In the genomic region with DNA sequence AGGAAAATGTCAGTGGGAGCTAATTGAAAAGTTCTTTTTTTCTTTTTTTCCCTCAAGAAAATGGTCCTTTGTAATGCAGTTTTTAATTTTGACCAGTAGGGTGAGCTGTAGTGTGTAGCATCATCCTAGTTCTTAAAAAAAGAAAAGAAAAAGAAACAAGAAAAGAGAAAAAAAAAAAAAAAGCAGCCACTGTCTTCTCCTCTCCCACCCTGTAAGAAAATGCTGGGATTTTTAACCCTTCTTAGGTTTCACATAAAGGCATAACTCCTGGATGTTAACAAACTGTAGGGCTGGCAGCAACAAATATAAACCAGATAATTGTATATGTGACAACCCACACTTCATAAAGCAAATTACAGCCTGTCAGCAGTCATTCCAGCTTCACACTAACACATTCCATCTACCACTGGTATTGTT, we compare ENCODE assay signal across 2 cellular contexts.
TF ChIP-seq lines count a peak whose summit lies in the region.

No MANE protein-coding gene starts in this region.

TF ChIP-seq in HCT116, 20 proteins besides CTCF, POLR2A, EP300 and RAD21 (continued from another document):
- TF ChIP-seq, protein P1, sequence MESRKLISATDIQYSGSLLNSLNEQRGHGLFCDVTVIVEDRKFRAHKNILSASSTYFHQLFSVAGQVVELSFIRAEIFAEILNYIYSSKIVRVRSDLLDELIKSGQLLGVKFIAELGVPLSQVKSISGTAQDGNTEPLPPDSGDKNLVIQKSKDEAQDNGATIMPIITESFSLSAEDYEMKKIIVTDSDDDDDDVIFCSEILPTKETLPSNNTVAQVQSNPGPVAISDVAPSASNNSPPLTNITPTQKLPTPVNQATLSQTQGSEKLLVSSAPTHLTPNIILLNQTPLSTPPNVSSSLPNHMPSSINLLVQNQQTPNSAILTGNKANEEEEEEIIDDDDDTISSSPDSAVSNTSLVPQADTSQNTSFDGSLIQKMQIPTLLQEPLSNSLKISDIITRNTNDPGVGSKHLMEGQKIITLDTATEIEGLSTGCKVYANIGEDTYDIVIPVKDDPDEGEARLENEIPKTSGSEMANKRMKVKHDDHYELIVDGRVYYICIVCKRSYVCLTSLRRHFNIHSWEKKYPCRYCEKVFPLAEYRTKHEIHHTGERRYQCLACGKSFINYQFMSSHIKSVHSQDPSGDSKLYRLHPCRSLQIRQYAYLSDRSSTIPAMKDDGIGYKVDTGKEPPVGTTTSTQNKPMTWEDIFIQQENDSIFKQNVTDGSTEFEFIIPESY (IDR thresholded peaks at IDR 0.05; ENCODE audit: extremely low read depth, insufficient replicate concordance, low read length): no peak
- TF ChIP-seq CBX3 (IDR thresholded peaks at IDR 0.05; ENCODE audit: low read depth) (no peak), ZFX (IDR thresholded peaks at IDR 0.05) (no peak), JUND (IDR thresholded peaks at IDR 0.05) (no peak), EGR1 (IDR thresholded peaks at IDR 0.05; ENCODE audit: low read depth) (no peak), ELF1 (IDR thresholded peaks at IDR 0.05; ENCODE audit: borderline replicate concordance, low read depth) (no peak), EZH2phosphoT487 (IDR thresholded peaks at IDR 0.05; ENCODE audit: borderline replicate concordance) (no peak), ZNF274 (IDR thresholded peaks at IDR 0.05; ENCODE audit: low read depth, low read length) (no peak), EZH2 (IDR thresholded peaks at IDR 0.05) (no peak), CEBPB (IDR thresholded peaks at IDR 0.05; ENCODE audit: low read depth) (no peak), SP1 (IDR thresholded peaks at IDR 0.05; ENCODE audit: low read depth) (no peak), SRF (IDR thresholded peaks at IDR 0.05; ENCODE audit: low read depth) (no peak), SIN3A (IDR thresholded peaks at IDR 0.05; ENCODE audit: low read depth) (no peak)
- TF ChIP-seq, protein P2, sequence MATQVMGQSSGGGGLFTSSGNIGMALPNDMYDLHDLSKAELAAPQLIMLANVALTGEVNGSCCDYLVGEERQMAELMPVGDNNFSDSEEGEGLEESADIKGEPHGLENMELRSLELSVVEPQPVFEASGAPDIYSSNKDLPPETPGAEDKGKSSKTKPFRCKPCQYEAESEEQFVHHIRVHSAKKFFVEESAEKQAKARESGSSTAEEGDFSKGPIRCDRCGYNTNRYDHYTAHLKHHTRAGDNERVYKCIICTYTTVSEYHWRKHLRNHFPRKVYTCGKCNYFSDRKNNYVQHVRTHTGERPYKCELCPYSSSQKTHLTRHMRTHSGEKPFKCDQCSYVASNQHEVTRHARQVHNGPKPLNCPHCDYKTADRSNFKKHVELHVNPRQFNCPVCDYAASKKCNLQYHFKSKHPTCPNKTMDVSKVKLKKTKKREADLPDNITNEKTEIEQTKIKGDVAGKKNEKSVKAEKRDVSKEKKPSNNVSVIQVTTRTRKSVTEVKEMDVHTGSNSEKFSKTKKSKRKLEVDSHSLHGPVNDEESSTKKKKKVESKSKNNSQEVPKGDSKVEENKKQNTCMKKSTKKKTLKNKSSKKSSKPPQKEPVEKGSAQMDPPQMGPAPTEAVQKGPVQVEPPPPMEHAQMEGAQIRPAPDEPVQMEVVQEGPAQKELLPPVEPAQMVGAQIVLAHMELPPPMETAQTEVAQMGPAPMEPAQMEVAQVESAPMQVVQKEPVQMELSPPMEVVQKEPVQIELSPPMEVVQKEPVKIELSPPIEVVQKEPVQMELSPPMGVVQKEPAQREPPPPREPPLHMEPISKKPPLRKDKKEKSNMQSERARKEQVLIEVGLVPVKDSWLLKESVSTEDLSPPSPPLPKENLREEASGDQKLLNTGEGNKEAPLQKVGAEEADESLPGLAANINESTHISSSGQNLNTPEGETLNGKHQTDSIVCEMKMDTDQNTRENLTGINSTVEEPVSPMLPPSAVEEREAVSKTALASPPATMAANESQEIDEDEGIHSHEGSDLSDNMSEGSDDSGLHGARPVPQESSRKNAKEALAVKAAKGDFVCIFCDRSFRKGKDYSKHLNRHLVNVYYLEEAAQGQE (IDR thresholded peaks at IDR 0.05; ENCODE audit: low read depth): no peak
- TF ChIP-seq, protein P3, sequence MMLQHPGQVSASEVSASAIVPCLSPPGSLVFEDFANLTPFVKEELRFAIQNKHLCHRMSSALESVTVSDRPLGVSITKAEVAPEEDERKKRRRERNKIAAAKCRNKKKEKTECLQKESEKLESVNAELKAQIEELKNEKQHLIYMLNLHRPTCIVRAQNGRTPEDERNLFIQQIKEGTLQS (IDR thresholded peaks at IDR 0.05): no peak

TF ChIP-seq in SK-N-SH treated with all-trans-retinoic acid at 6 μM for 48 hours, 23 proteins besides CTCF, POLR2A, EP300 and RAD21 (continued from another document):
- TF ChIP-seq, protein P4, sequence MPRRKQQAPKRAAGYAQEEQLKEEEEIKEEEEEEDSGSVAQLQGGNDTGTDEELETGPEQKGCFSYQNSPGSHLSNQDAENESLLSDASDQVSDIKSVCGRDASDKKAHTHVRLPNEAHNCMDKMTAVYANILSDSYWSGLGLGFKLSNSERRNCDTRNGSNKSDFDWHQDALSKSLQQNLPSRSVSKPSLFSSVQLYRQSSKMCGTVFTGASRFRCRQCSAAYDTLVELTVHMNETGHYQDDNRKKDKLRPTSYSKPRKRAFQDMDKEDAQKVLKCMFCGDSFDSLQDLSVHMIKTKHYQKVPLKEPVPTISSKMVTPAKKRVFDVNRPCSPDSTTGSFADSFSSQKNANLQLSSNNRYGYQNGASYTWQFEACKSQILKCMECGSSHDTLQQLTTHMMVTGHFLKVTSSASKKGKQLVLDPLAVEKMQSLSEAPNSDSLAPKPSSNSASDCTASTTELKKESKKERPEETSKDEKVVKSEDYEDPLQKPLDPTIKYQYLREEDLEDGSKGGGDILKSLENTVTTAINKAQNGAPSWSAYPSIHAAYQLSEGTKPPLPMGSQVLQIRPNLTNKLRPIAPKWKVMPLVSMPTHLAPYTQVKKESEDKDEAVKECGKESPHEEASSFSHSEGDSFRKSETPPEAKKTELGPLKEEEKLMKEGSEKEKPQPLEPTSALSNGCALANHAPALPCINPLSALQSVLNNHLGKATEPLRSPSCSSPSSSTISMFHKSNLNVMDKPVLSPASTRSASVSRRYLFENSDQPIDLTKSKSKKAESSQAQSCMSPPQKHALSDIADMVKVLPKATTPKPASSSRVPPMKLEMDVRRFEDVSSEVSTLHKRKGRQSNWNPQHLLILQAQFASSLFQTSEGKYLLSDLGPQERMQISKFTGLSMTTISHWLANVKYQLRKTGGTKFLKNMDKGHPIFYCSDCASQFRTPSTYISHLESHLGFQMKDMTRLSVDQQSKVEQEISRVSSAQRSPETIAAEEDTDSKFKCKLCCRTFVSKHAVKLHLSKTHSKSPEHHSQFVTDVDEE (CRISPR knock-in tag; IDR thresholded peaks at IDR 0.05): no peak
- TF ChIP-seq, protein P5, sequence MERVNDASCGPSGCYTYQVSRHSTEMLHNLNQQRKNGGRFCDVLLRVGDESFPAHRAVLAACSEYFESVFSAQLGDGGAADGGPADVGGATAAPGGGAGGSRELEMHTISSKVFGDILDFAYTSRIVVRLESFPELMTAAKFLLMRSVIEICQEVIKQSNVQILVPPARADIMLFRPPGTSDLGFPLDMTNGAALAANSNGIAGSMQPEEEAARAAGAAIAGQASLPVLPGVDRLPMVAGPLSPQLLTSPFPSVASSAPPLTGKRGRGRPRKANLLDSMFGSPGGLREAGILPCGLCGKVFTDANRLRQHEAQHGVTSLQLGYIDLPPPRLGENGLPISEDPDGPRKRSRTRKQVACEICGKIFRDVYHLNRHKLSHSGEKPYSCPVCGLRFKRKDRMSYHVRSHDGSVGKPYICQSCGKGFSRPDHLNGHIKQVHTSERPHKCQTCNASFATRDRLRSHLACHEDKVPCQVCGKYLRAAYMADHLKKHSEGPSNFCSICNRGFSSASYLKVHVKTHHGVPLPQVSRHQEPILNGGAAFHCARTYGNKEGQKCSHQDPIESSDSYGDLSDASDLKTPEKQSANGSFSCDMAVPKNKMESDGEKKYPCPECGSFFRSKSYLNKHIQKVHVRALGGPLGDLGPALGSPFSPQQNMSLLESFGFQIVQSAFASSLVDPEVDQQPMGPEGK (CRISPR knock-in tag; IDR thresholded peaks at IDR 0.05; ENCODE audit: borderline replicate concordance): no peak
- TF ChIP-seq PPARA (CRISPR knock-in tag; IDR thresholded peaks at IDR 0.05; ENCODE audit: borderline replicate concordance): no peak
- TF ChIP-seq ARNTL (CRISPR knock-in tag; IDR thresholded peaks at IDR 0.05; ENCODE audit: borderline replicate concordance, low read depth): no peak
- TF ChIP-seq ZNF565 (CRISPR knock-in tag; conservative IDR thresholded peaks at IDR 0.05; ENCODE audit: low read depth): no peak
- TF ChIP-seq, protein P6, sequence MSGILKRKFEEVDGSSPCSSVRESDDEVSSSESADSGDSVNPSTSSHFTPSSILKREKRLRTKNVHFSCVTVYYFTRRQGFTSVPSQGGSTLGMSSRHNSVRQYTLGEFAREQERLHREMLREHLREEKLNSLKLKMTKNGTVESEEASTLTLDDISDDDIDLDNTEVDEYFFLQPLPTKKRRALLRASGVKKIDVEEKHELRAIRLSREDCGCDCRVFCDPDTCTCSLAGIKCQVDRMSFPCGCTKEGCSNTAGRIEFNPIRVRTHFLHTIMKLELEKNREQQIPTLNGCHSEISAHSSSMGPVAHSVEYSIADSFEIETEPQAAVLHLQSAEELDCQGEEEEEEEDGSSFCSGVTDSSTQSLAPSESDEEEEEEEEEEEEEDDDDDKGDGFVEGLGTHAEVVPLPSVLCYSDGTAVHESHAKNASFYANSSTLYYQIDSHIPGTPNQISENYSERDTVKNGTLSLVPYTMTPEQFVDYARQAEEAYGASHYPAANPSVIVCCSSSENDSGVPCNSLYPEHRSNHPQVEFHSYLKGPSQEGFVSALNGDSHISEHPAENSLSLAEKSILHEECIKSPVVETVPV (CRISPR knock-in tag; IDR thresholded peaks at IDR 0.05): no peak
- no peak for TF ChIP-seq ISL1 (CRISPR knock-in tag; IDR thresholded peaks at IDR 0.05)
- TF ChIP-seq ZNF70 (CRISPR knock-in tag; IDR thresholded peaks at IDR 0.05): no peak
